39 cellular contexts compared by ENCODE assay signal in genomic region chr16:82384897-82385296, GRCh38.
"Had no signal": no experiment of that assay in that cellular context is flagged by ENCODE, and none has a peak within 500 bp of the region (broad histone marks: within the 10 kb centered on the region; RNA-seq: fewer than 3 reads in every experiment).

No MANE protein-coding gene starts in this region.

- H3K4me3 ChIP-seq: adrenal gland, ascending aorta, body of pancreas, breast epithelium, cardiac muscle cell had no signal

- DNase-seq: activated effector memory CD4-positive, alpha-beta T cell treated with anti-CD3 and anti-CD28 coated beads, Interleukin-2, amount 50 U/mL, for 16 hours; activated effector memory CD4-positive, alpha-beta T cell treated with Interleukin-2 at 50 U/mL for 16 hours; activated gamma-delta T cell; activated gamma-delta T cell treated with Interleukin-2 at 50 U/mL for 16 hours; activated naive CD4-positive, alpha-beta T cell; activated naive CD4-positive, alpha-beta T cell treated with anti-CD3 and anti-CD28 coated beads for 36 hours; activated naive CD4-positive, alpha-beta T cell treated with anti-CD3 and anti-CD28 coated beads, Interleukin-2, amount 10 ng/mL, durations not matched to agents 7 days and 5 days; activated naive CD4-positive, alpha-beta T cell treated with anti-CD3 and anti-CD28 coated beads, Interleukin-2, amount 50 U/mL, for 16 hours; activated naive CD4-positive, alpha-beta T cell treated with Interleukin-2 at 50 U/mL for 16 hours; activated naive CD8-positive, alpha-beta T cell treated with anti-CD3 and anti-CD28 coated beads for 36 hours; activated naive CD8-positive, alpha-beta T cell treated with anti-CD3 and anti-CD28 coated beads, Interleukin-2, amount 10 ng/mL, durations not matched to agents 7 days and 5 days; activated naive CD8-positive, alpha-beta T cell treated with anti-CD3 and anti-CD28 coated beads, Interleukin-2, amount 50 U/mL, for 24 hours; activated T-cell treated with anti-CD3 and anti-CD28 coated beads, Interleukin-2, amount 50 U/mL, for 1 hour; activated T-cell treated with anti-CD3 and anti-CD28 coated beads, Interleukin-2, amount 50 U/mL, for 24 hours; activated T-cell treated with anti-CD3 and anti-CD28 coated beads, Interleukin-2, amount 50 U/mL, for 4 hours; activated T-cell treated with anti-CD3 and anti-CD28 coated beads, Interleukin-2, amount 50 U/mL, for 48 hours; activated T-cell treated with anti-CD3 and anti-CD28 coated beads, Interleukin-2, amount 50 U/mL, for 72 hours; amniotic stem cell; amygdala; anterior cingulate cortex; aorta; brain microvascular endothelial cell; caudate nucleus; central memory CD4-positive, alpha-beta T cell; cerebellar nuclear complex had no signal

- ATAC-seq: activated naive CD4-positive, alpha-beta T cell treated with anti-CD3 and anti-CD28 coated beads, Interleukin-2, amount 50 U/mL, for 72 hours; activated naive CD8-positive, alpha-beta T cell treated with anti-CD3 and anti-CD28 coated beads, Interleukin-2, amount 50 U/mL, for 24 hours; activated T-cell treated with anti-CD3 and anti-CD28 coated beads, Interleukin-2, amount 50 U/mL, for 4 hours; activated T-cell treated with anti-CD3 and anti-CD28 coated beads, Interleukin-2, amount 50 U/mL, for 72 hours; activated T-helper 17 cell treated with anti-CD3 and anti-CD28 coated beads, Interleukin-2, amount 50 U/mL, for 72 hours; body of pancreas had no signal

- H3K27me3 ChIP-seq: adrenal gland, ascending aorta, body of pancreas, brain microvascular endothelial cell, breast epithelium had no signal

- H3K4me1 ChIP-seq: adrenal gland, ascending aorta, body of pancreas, breast epithelium had no signal

- H3K36me3 ChIP-seq: adrenal gland, ascending aorta, brain microvascular endothelial cell, breast epithelium, cardiac muscle cell had no signal

- H3K36me3 Mint-ChIP-seq: activated naive CD4-positive, alpha-beta T cell treated with anti-CD3 and anti-CD28 coated beads, Interleukin-2, amount 10 ng/mL, durations not matched to agents 7 days and 5 days; activated naive CD4-positive, alpha-beta T cell treated with anti-CD3 and anti-CD28 coated beads, Interleukin-2, amount 50 U/mL, for 24 hours; activated naive CD8-positive, alpha-beta T cell; activated naive CD8-positive, alpha-beta T cell treated with anti-CD3 and anti-CD28 coated beads for 36 hours; activated naive CD8-positive, alpha-beta T cell treated with anti-CD3 and anti-CD28 coated beads, Interleukin-2, amount 10 ng/mL, durations not matched to agents 7 days and 5 days; brain had no signal

- H3K9me3 Mint-ChIP-seq: activated naive CD4-positive, alpha-beta T cell treated with anti-CD3 and anti-CD28 coated beads for 36 hours; activated naive CD4-positive, alpha-beta T cell treated with anti-CD3 and anti-CD28 coated beads, Interleukin-2, amount 10 ng/mL, durations not matched to agents 7 days and 5 days; activated naive CD4-positive, alpha-beta T cell treated with anti-CD3 and anti-CD28 coated beads, Interleukin-2, amount 50 U/mL, for 24 hours; activated naive CD8-positive, alpha-beta T cell treated with anti-CD3 and anti-CD28 coated beads for 36 hours; activated naive CD8-positive, alpha-beta T cell treated with anti-CD3 and anti-CD28 coated beads, Interleukin-2, amount 10 ng/mL, durations not matched to agents 7 days and 5 days; activated T-helper 1 cell treated with anti-CD3 and anti-CD28 coated beads, Interleukin-12 subunit alpha, Interleukin-12 subunit beta, Interleukin-2, Interleukin-4 antibody, amounts not matched to agents 30 ng/mL and 10 ng/mL and 1 ng/mL, durations not matched to agents 14 hours and 24 hours and 36 hours; activated T-helper 2 cell treated with anti-CD3 and anti-CD28 coated beads, Interferon-gamma antibody, Interleukin-2, Interleukin-4, amounts not matched to agents 10 μg/mL and 5 μg/mL and 100 μg/mL, durations not matched to agents 14 hours and 24 hours and 36 hours; central memory CD8-positive, alpha-beta T cell had no signal

- H3K4me1 Mint-ChIP-seq: activated naive CD4-positive, alpha-beta T cell treated with anti-CD3 and anti-CD28 coated beads, Interleukin-2, amount 10 ng/mL, durations not matched to agents 7 days and 5 days; activated naive CD4-positive, alpha-beta T cell treated with anti-CD3 and anti-CD28 coated beads, Interleukin-2, amount 50 U/mL, for 24 hours; activated naive CD8-positive, alpha-beta T cell treated with anti-CD3 and anti-CD28 coated beads for 36 hours; activated naive CD8-positive, alpha-beta T cell treated with anti-CD3 and anti-CD28 coated beads, Interleukin-2, amount 10 ng/mL, durations not matched to agents 7 days and 5 days; activated naive CD8-positive, alpha-beta T cell treated with anti-CD3 and anti-CD28 coated beads, Interleukin-2, amount 50 U/mL, for 24 hours; activated T-helper 17 cell treated with anti-CD3 and anti-CD28 coated beads, Interleukin-2, amount 50 U/mL, for 72 hours; brain; central memory CD8-positive, alpha-beta T cell had no signal

- H3K4me3 Mint-ChIP-seq: activated naive CD4-positive, alpha-beta T cell treated with anti-CD3 and anti-CD28 coated beads for 36 hours; activated naive CD4-positive, alpha-beta T cell treated with anti-CD3 and anti-CD28 coated beads, Interleukin-2, amount 10 ng/mL, durations not matched to agents 7 days and 5 days; activated naive CD4-positive, alpha-beta T cell treated with anti-CD3 and anti-CD28 coated beads, Interleukin-2, amount 50 U/mL, for 24 hours; activated naive CD8-positive, alpha-beta T cell; activated naive CD8-positive, alpha-beta T cell treated with anti-CD3 and anti-CD28 coated beads for 36 hours; activated naive CD8-positive, alpha-beta T cell treated with anti-CD3 and anti-CD28 coated beads, Interleukin-2, amount 10 ng/mL, durations not matched to agents 7 days and 5 days; activated naive CD8-positive, alpha-beta T cell treated with anti-CD3 and anti-CD28 coated beads, Interleukin-2, amount 50 U/mL, for 24 hours; activated T-cell treated with anti-CD3 and anti-CD28 coated beads, Interleukin-2, amount 50 U/mL, for 24 hours; activated T-cell treated with anti-CD3 and anti-CD28 coated beads, Interleukin-2, amount 50 U/mL, for 4 hours; activated T-cell treated with anti-CD3 and anti-CD28 coated beads, Interleukin-2, amount 50 U/mL, for 72 hours; activated T-helper 1 cell treated with anti-CD3 and anti-CD28 coated beads, Interleukin-12 subunit alpha, Interleukin-12 subunit beta, Interleukin-2, Interleukin-4 antibody, amounts not matched to agents 30 ng/mL and 10 ng/mL and 1 ng/mL, durations not matched to agents 14 hours and 24 hours and 36 hours; activated T-helper 17 cell treated with anti-CD3 and anti-CD28 coated beads, Interleukin-2, amount 50 U/mL, for 72 hours; brain; central memory CD8-positive, alpha-beta T cell had no signal

- H3K27me3 Mint-ChIP-seq: activated naive CD4-positive, alpha-beta T cell treated with anti-CD3 and anti-CD28 coated beads, Interleukin-2, amount 10 ng/mL, durations not matched to agents 7 days and 5 days; activated naive CD4-positive, alpha-beta T cell treated with anti-CD3 and anti-CD28 coated beads, Interleukin-2, amount 50 U/mL, for 24 hours; activated naive CD8-positive, alpha-beta T cell treated with anti-CD3 and anti-CD28 coated beads for 36 hours; activated naive CD8-positive, alpha-beta T cell treated with anti-CD3 and anti-CD28 coated beads, Interleukin-2, amount 10 ng/mL, durations not matched to agents 7 days and 5 days; activated naive CD8-positive, alpha-beta T cell treated with anti-CD3 and anti-CD28 coated beads, Interleukin-2, amount 50 U/mL, for 24 hours; central memory CD8-positive, alpha-beta T cell had no signal

- H3K27ac ChIP-seq: adrenal gland, ascending aorta, body of pancreas, brain microvascular endothelial cell, breast epithelium, cardiac muscle cell had no signal

- H3K27ac Mint-ChIP-seq: activated naive CD4-positive, alpha-beta T cell treated with anti-CD3 and anti-CD28 coated beads for 36 hours; activated naive CD4-positive, alpha-beta T cell treated with anti-CD3 and anti-CD28 coated beads, Interleukin-2, amount 10 ng/mL, durations not matched to agents 7 days and 5 days; activated naive CD4-positive, alpha-beta T cell treated with anti-CD3 and anti-CD28 coated beads, Interleukin-2, amount 50 U/mL, for 24 hours; activated naive CD4-positive, alpha-beta T cell treated with anti-CD3 and anti-CD28 coated beads, Interleukin-2, amount 50 U/mL, for 72 hours; activated naive CD8-positive, alpha-beta T cell; activated naive CD8-positive, alpha-beta T cell treated with anti-CD3 and anti-CD28 coated beads for 36 hours; activated naive CD8-positive, alpha-beta T cell treated with anti-CD3 and anti-CD28 coated beads, Interleukin-2, amount 10 ng/mL, durations not matched to agents 7 days and 5 days; activated naive CD8-positive, alpha-beta T cell treated with anti-CD3 and anti-CD28 coated beads, Interleukin-2, amount 50 U/mL, for 24 hours; activated T-cell treated with anti-CD3 and anti-CD28 coated beads, Interleukin-2, amount 50 U/mL, for 24 hours; activated T-cell treated with anti-CD3 and anti-CD28 coated beads, Interleukin-2, amount 50 U/mL, for 72 hours; activated T-helper 1 cell treated with anti-CD3 and anti-CD28 coated beads, Interleukin-12 subunit alpha, Interleukin-12 subunit beta, Interleukin-2, Interleukin-4 antibody, amounts not matched to agents 30 ng/mL and 10 ng/mL and 1 ng/mL, durations not matched to agents 14 hours and 24 hours and 36 hours; activated T-helper 17 cell treated with anti-CD3 and anti-CD28 coated beads, Interleukin-2, amount 50 U/mL, for 72 hours; activated T-helper 2 cell treated with anti-CD3 and anti-CD28 coated beads, Interferon-gamma antibody, Interleukin-2, Interleukin-4, amounts not matched to agents 10 μg/mL and 5 μg/mL and 100 μg/mL, durations not matched to agents 14 hours and 24 hours and 36 hours; brain had no signal

- H3K9me3 ChIP-seq: adrenal gland, ascending aorta, body of pancreas, breast epithelium had no signal

- FAIRE-seq: astrocyte had no signal
